Comparison of ENCODE assay signal across 8 cellular contexts in genomic region chr3:133661454-133662255, GRCh38. TPM values are rescaled to one million over a fixed set of nuclear protein-coding genes. Genes with fewer than 3 reads are reported as not detected.
DNase-seq lines count a peak whose midpoint lies in the region; ATAC-seq and TF ChIP-seq lines count a peak whose summit lies in the region.

TOPBP1 (minus strand) TSS chr3:133661941; CDS start chr3:133661127, 814 bp downstream.

- in situ Hi-C loops in ACHN (cut with HindIII; ENCODE audit: low pct_ligation_motif_present, low pct_unique_long_range_greater_than_20kb, low sequenced_read_pairs) (no loop called here), T47D (cut with HindIII; ENCODE audit: low pct_unique_long_range_greater_than_20kb, low sequenced_read_pairs) (no loop called here)

- H3K4me1 ChIP-seq in iPS-18a (ENCODE audit: control insufficient read depth, low read depth, low read length) (peaks cover 5% of the 10 kb centered on the region), skeletal muscle satellite cell (ENCODE audit: control insufficient read depth, insufficient read depth, low read length) (peaks cover 8% of the 10 kb centered on the region)

- peak within 1 kb of the TSS; percentile 76 for H3K4me2 ChIP-seq in skeletal muscle satellite cell (ENCODE audit: low read length)

- no peaks in the 10 kb centered on the region for H3K27me3 ChIP-seq in iPS-18a (ENCODE audit: control insufficient read depth, insufficient read depth, low read length)
- H3K27me3 ChIP-seq in skeletal muscle satellite cell (ENCODE audit: control insufficient read depth, insufficient read depth, low read length), result no peaks in the 10 kb centered on the region

- H3K9ac ChIP-seq in iPS-18a (ENCODE audit: low read length), result peak within 1 kb of the TSS; percentile 96
- H3K9ac ChIP-seq in skeletal muscle satellite cell (ENCODE audit: low read depth, low read length), result peak within 1 kb of the TSS; percentile 93

- H3K9me3 ChIP-seq in iPS-18a (ENCODE audit: control insufficient read depth, low read depth, low read length), result no peaks in the 10 kb centered on the region
- H3K9me3 ChIP-seq in skeletal muscle satellite cell (replicated peaks; ENCODE audit: low read length), result no peaks in the 10 kb centered on the region

- H3K36me3 ChIP-seq in iPS-18a (ENCODE audit: control insufficient read depth, low read depth, low read length) (peaks cover 20% of the 10 kb centered on the region), skeletal muscle satellite cell (ENCODE audit: insufficient read depth, low read length) (peaks cover 12% of the 10 kb centered on the region)

- H3K4me3 ChIP-seq in iPS-18a (ENCODE audit: low read length) (peak within 1 kb of the TSS; percentile 99), skeletal muscle satellite cell (ENCODE audit: low read length) (peak within 1 kb of the TSS; percentile 80)

- ATAC-seq in GM18873 (IDR thresholded peaks at IDR 0.05; ENCODE audit: low FRiP score, unreplicated experiment), result peak; percentile 82
- ATAC-seq in HG03108 (IDR thresholded peaks at IDR 0.05; ENCODE audit: unreplicated experiment), result peak; percentile 86

- no peak for TF ChIP-seq CTCF in VCaP (conservative IDR thresholded peaks at IDR 0.05)

- H3K27ac ChIP-seq in VCaP (peak within 1 kb of the TSS; percentile 84), iPS-18a (ENCODE audit: low read length) (peak within 1 kb of the TSS; percentile 86)

- DNase-seq in ACHN (peak; percentile 71), NCI-H2171 treated with DMSO at 0.1 percent for 48 hours (lab: John Stamatoyannopoulos, UW) (peak; percentile 94), T47D (ENCODE audit: low read depth in 1 of 2, low spot score in 1 of 2) (peak; percentile 82 to 86)

RNA-seq across cellular contexts. Expression of gene TOPBP1, which starts in this region (rescaled TPM):
- 32.1 and 37.5 TPM in 2 replicates for total RNA-seq in skeletal muscle satellite cell (2012; rRNA removed)

Comparison
In these comparisons a context has a peak if more than half of its experiments do, and no peak if none do; other contexts are left out.
1. Peak in every context shown above with its lines: DNase-seq, ATAC-seq, H3K4me3 ChIP-seq and H3K27ac ChIP-seq.